Comparison of ENCODE assay signal across 24 cellular contexts in genomic region chr16:81696959-81697293, GRCh38.
DNase-seq lines count a peak whose midpoint lies in the region; ATAC-seq, FAIRE-seq and TF ChIP-seq lines count a peak whose summit lies in the region.
"Had no signal": no experiment of that assay in that cellular context is flagged by ENCODE, and none has a peak within 500 bp of the region (broad histone marks: within the 10 kb centered on the region; RNA-seq: fewer than 3 reads in every experiment).

No MANE protein-coding gene starts in this region.

- in situ Hi-C loops in transverse colon (cut with MboI; ENCODE audit: low pct_ligation_motif_present in 1 of 4, low pct_unique_long_range_greater_than_20kb in 1 of 4, low sequenced_read_pairs in 3 of 4): no loop called here

- peak overlapping the region; percentile 57 for H3K27ac Mint-ChIP-seq in activated T-cell treated with anti-CD3 and anti-CD28 coated beads, Interleukin-2, amount 50 U/mL, for 24 hours
- H3K27ac Mint-ChIP-seq: activated CD4-positive, alpha-beta T cell treated with anti-CD3 and anti-CD28 coated beads for 36 hours; B cell; progenitor cell of endocrine pancreas; T-cell had no signal

- intact Hi-C loops in dorsolateral prefrontal cortex (cut with DNase I): loop anchor here in 1 of 2 donors (5.0 kb wide), 1 partner anchor 75 kb away; no protein-coding TSS in a partner anchor
- intact Hi-C loops in transverse colon (cut with DNase I; ENCODE audit: low total_unique reads): no loop called here

- H3K27me3 ChIP-seq in dorsolateral prefrontal cortex: no peaks in the 10 kb centered on the region
- H3K27me3 ChIP-seq in transverse colon: no peaks in the 10 kb centered on the region
- H3K27me3 ChIP-seq: body of pancreas, heart left ventricle, SJCRH30 had no signal

- H3K4me1 Mint-ChIP-seq in activated T-cell treated with anti-CD3 and anti-CD28 coated beads, Interleukin-2, amount 50 U/mL, for 24 hours (ENCODE audit: low read depth): no peaks in the 10 kb centered on the region
- no peaks in the 10 kb centered on the region for H3K4me1 Mint-ChIP-seq in activated T-cell treated with anti-CD3 and anti-CD28 coated beads, Interleukin-2, amount 50 U/mL, for 4 hours (ENCODE audit: low read depth)
- H3K4me1 Mint-ChIP-seq: activated CD4-positive, alpha-beta T cell treated with anti-CD3 and anti-CD28 coated beads for 36 hours; B cell; T-cell had no signal

- H3K9me3 ChIP-seq in mesodermal cell (ENCODE audit: control insufficient read depth, low read length) (no peaks in the 10 kb centered on the region), transverse colon (no peaks in the 10 kb centered on the region)
- H3K9me3 ChIP-seq: body of pancreas, heart left ventricle, SJCRH30 had no signal

- no peak for ATAC-seq in activated T-cell treated with anti-CD3 and anti-CD28 coated beads, Interleukin-2, amount 50 U/mL, for 4 hours
- ATAC-seq in HG03571 (IDR thresholded peaks at IDR 0.05; ENCODE audit: unreplicated experiment): no peak

- H3K4me3 Mint-ChIP-seq in activated T-cell treated with anti-CD3 and anti-CD28 coated beads, Interleukin-2, amount 50 U/mL, for 24 hours: no peak overlapping the region
- no peak overlapping the region for H3K4me3 Mint-ChIP-seq in activated T-cell treated with anti-CD3 and anti-CD28 coated beads, Interleukin-2, amount 50 U/mL, for 4 hours
- H3K4me3 Mint-ChIP-seq: activated CD4-positive, alpha-beta T cell treated with anti-CD3 and anti-CD28 coated beads for 36 hours; B cell; natural killer cell treated with Interleukin-12 subunit alpha and Interleukin-12 subunit beta and Interleukin-15 and Interleukin-18, amount 100 ng/mL, for 72 hours; stimulated activated effector memory CD8-positive, alpha-beta T cell treated with anti-CD3 and anti-CD28 coated beads, Interleukin-12 subunit alpha, Interleukin-12 subunit beta, amount 100 ng/mL, for 72 hours; T-cell had no signal

- H3K27me3 Mint-ChIP-seq in activated T-cell treated with anti-CD3 and anti-CD28 coated beads, Interleukin-2, amount 50 U/mL, for 24 hours: no peaks in the 10 kb centered on the region
- no peaks in the 10 kb centered on the region for H3K27me3 Mint-ChIP-seq in activated T-cell treated with anti-CD3 and anti-CD28 coated beads, Interleukin-2, amount 50 U/mL, for 4 hours (ENCODE audit: low read depth)
- H3K27me3 Mint-ChIP-seq: activated CD4-positive, alpha-beta T cell treated with anti-CD3 and anti-CD28 coated beads for 36 hours; B cell; natural killer cell treated with Interleukin-12 subunit alpha and Interleukin-12 subunit beta and Interleukin-15 and Interleukin-18, amount 100 ng/mL, for 72 hours; progenitor cell of endocrine pancreas; T-cell had no signal

- H3K27ac ChIP-seq in dorsolateral prefrontal cortex: peak overlapping the region in 49 of 59 donors; percentile 9 to 93 (median 76)
- H3K27ac ChIP-seq in mesodermal cell (ENCODE audit: low read depth, low read length, severe bottlenecking): peak overlapping the region; percentile 36
- H3K27ac ChIP-seq in transverse colon: peak overlapping the region; percentile 26 to 78 (median 56)
- H3K27ac ChIP-seq: 22Rv1, body of pancreas, GM23248, HL-60, SJCRH30 had no signal

- H3K9me3 Mint-ChIP-seq in activated T-cell treated with anti-CD3 and anti-CD28 coated beads, Interleukin-2, amount 50 U/mL, for 24 hours: no peaks in the 10 kb centered on the region
- H3K9me3 Mint-ChIP-seq in activated T-cell treated with anti-CD3 and anti-CD28 coated beads, Interleukin-2, amount 50 U/mL, for 4 hours: no peaks in the 10 kb centered on the region
- H3K9me3 Mint-ChIP-seq: natural killer cell treated with Interleukin-12 subunit alpha and Interleukin-12 subunit beta and Interleukin-15 and Interleukin-18, amount 100 ng/mL, for 72 hours; stimulated activated effector memory CD8-positive, alpha-beta T cell treated with anti-CD3 and anti-CD28 coated beads, Interleukin-12 subunit alpha, Interleukin-12 subunit beta, amount 100 ng/mL, for 72 hours; T-cell had no signal

- peaks cover 63% of the 10 kb centered on the region for H3K36me3 Mint-ChIP-seq in activated T-cell treated with anti-CD3 and anti-CD28 coated beads, Interleukin-2, amount 50 U/mL, for 24 hours (ENCODE audit: low read depth)
- H3K36me3 Mint-ChIP-seq in activated T-cell treated with anti-CD3 and anti-CD28 coated beads, Interleukin-2, amount 50 U/mL, for 4 hours (ENCODE audit: insufficient read depth): peaks cover 30% of the 10 kb centered on the region
- H3K36me3 Mint-ChIP-seq: natural killer cell treated with Interleukin-12 subunit alpha and Interleukin-12 subunit beta and Interleukin-15 and Interleukin-18, amount 100 ng/mL, for 72 hours had no signal

- H3K4me3 ChIP-seq in dorsolateral prefrontal cortex: peak overlapping the region in 1 of 59 donors; percentile 10
- H3K4me3 ChIP-seq in mesodermal cell (ENCODE audit: extremely low read depth, insufficient read depth, low read length, poor library complexity, severe bottlenecking): no peak overlapping the region
- no peak overlapping the region for H3K4me3 ChIP-seq in transverse colon
- H3K4me3 ChIP-seq: body of pancreas, coronary artery, GM23248, heart left ventricle, SJCRH30 had no signal

- no peak for TF ChIP-seq CTCF in dorsolateral prefrontal cortex (IDR thresholded peaks at IDR 0.05 in 54 of 56, conservative IDR thresholded peaks at IDR 0.05 in 2 of 56; ENCODE audit: low read depth in 1 of 56, partially characterized antibody in 56 of 56)
- no peak for TF ChIP-seq CTCF in transverse colon (IDR thresholded peaks at IDR 0.05)
- TF ChIP-seq CTCF in D721Med (IDR thresholded peaks at IDR 0.05; ENCODE audit: insufficient read depth, missing control alignments): no peak

- TF ChIP-seq POLR2A in transverse colon (IDR thresholded peaks at IDR 0.05): no peak

- no peak for TF ChIP-seq EP300 in transverse colon (IDR thresholded peaks at IDR 0.05; ENCODE audit: low read depth)

- 91 to 98% methylated on average over 7 of the region's 7 CpGs for WGBS in mesodermal cell (ENCODE audit: insufficient coverage in 2 of 2), 2 experiments
- WGBS in transverse colon (ENCODE audit: low coverage in 1 of 2), 2 donors: 88 to 100% methylated on average over 1 to 7 of the region's 7 CpGs

- no peak for DNase-seq in activated T-cell treated with anti-CD3 and anti-CD28 coated beads, Interleukin-2, amount 50 U/mL, for 24 hours
- no peak for DNase-seq in activated T-cell treated with anti-CD3 and anti-CD28 coated beads, Interleukin-2, amount 50 U/mL, for 4 hours
- DNase-seq in dorsolateral prefrontal cortex (no peak), transverse colon (no peak), putamen (ENCODE audit: low spot score) (no peak), D721Med (ENCODE audit: insufficient read length, low spot score) (no peak)
- DNase-seq: NCI-H1105 treated with DMSO at 0.1 percent for 48 hours, NCI-H2081 treated with DMSO at 0.1 percent for 48 hours had no signal

- FAIRE-seq in D721Med (lab: Jason Lieb, UNC): no peak
- FAIRE-seq: TTC549 had no signal

- H3K36me3 ChIP-seq in mesodermal cell (ENCODE audit: control insufficient read depth, insufficient read depth, low read length) (peaks cover 78% of the 10 kb centered on the region), transverse colon (peaks cover 0 to 23% (median 0%) of the 10 kb centered on the region in 4 donors)
- H3K36me3 ChIP-seq: SJCRH30 had no signal

- peaks cover 32% of the 10 kb centered on the region for H3K4me1 ChIP-seq in mesodermal cell (ENCODE audit: control insufficient read depth, insufficient read depth, low read length, poor library complexity, severe bottlenecking)
- peaks cover 0 to 37% (median 16%) of the 10 kb centered on the region in 4 donors for H3K4me1 ChIP-seq in transverse colon
- H3K4me1 ChIP-seq: body of pancreas had no signal
